ENCODE assay signal across 16 cellular contexts in genomic region chr2:188511346-188511745, GRCh38.
"Had no signal": no experiment of that assay in that cellular context is flagged by ENCODE, and none has a peak within 500 bp of the region (broad histone marks: within the 10 kb centered on the region; RNA-seq: fewer than 3 reads in every experiment).

No MANE protein-coding gene starts in this region.

- H3K4me1 Mint-ChIP-seq: activated naive CD8-positive, alpha-beta T cell treated with anti-CD3 and anti-CD28 coated beads, Interleukin-2, amount 10 ng/mL, durations not matched to agents 7 days and 5 days had no signal

- H3K4me3 Mint-ChIP-seq: activated CD4-positive, alpha-beta memory T cell treated with anti-CD3 and anti-CD28 coated beads for 36 hours; activated naive CD8-positive, alpha-beta T cell treated with anti-CD3 and anti-CD28 coated beads, Interleukin-2, amount 10 ng/mL, durations not matched to agents 7 days and 5 days; endodermal cell had no signal

- H3K27me3 Mint-ChIP-seq: activated CD4-positive, alpha-beta memory T cell treated with anti-CD3 and anti-CD28 coated beads for 36 hours had no signal

- H3K27ac ChIP-seq: parathyroid adenoma, stomach, thoracic aorta had no signal

- H3K36me3 Mint-ChIP-seq: activated CD4-positive, alpha-beta memory T cell treated with anti-CD3 and anti-CD28 coated beads for 36 hours; activated naive CD8-positive, alpha-beta T cell treated with anti-CD3 and anti-CD28 coated beads, Interleukin-2, amount 10 ng/mL, durations not matched to agents 7 days and 5 days had no signal

- H3K9me3 Mint-ChIP-seq: activated CD4-positive, alpha-beta memory T cell treated with anti-CD3 and anti-CD28 coated beads for 36 hours; activated naive CD8-positive, alpha-beta T cell treated with anti-CD3 and anti-CD28 coated beads, Interleukin-2, amount 10 ng/mL, durations not matched to agents 7 days and 5 days; endodermal cell had no signal

- H3K27ac Mint-ChIP-seq: activated CD4-positive, alpha-beta memory T cell treated with anti-CD3 and anti-CD28 coated beads for 36 hours; activated naive CD8-positive, alpha-beta T cell treated with anti-CD3 and anti-CD28 coated beads, Interleukin-2, amount 10 ng/mL, durations not matched to agents 7 days and 5 days; endodermal cell had no signal

- DNase-seq: activated CD4-positive, alpha-beta memory T cell treated with anti-CD3 and anti-CD28 coated beads for 36 hours; activated CD4-positive, CD25-positive, alpha-beta regulatory T cell treated with anti-CD3 and anti-CD28 coated beads, Interleukin-2, amount 50 U/mL, for 72 hours; activated gamma-delta T cell; activated naive CD8-positive, alpha-beta T cell treated with anti-CD3 and anti-CD28 coated beads, Interleukin-2, amount 10 ng/mL, durations not matched to agents 7 days and 5 days; activated T-cell treated with anti-CD3 and anti-CD28 coated beads, Interleukin-2, amount 50 U/mL, for 48 hours; anterior cingulate cortex; cerebellar nuclear complex; dermis blood vessel endothelial cell; endodermal cell; erythroblast; hypothalamus; kidney glomerular epithelial cell; retina; stomach had no signal
